ENCODE assay signal across 8 cellular contexts in the genomic region with DNA sequence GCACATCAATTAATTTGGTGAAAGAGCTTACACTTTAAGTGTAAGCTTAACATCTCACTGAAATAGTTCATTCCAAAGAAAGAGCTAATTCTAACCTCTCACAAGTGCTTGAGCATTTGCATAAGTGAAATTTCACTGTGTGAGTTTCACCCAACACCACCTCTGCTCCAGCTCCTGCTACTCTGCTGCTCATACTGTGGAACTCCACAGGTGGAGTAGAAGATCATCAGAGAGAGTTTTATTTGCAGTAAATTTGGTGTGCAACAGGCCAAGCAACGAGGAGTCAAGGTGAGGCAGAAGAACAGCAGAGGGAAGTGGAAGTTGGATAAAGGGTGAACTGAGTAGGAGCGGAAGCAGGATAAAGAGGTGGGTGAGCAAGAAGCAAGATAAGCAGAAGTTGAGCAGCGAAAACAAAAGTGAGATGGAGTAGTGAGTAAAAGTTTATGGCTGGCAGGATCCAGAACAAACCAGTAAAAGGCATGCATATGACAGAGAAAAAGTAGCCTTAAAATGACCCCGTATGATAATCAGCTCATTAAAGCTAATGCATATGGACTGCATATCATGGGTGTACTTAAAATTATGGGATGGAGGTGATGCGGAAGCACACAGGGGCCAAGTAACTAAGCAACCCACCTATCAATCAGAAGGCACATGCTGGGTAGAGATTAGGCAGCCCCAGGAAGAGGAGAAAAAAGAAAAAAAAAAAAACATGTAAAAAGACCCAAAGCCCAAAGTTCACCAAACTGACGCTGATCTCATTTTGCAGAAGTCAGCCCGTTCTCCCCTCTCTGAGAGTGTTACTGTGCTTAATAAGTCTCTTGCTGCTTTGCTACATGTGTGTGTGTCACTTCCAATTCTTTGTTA. TPM values are rescaled to one million over a fixed set of nuclear protein-coding genes. Genes with fewer than 3 reads are reported as not detected.
A peak's percentile ranks its signal among the peaks of the same experiment; 100 is the strongest.
DNase-seq lines count a peak whose midpoint lies in the region; ATAC-seq and TF ChIP-seq lines count a peak whose summit lies in the region.
"Not testable (repeated sequence)": the region's sequence is repeated elsewhere in the genome, so short reads cannot be mapped to it uniquely, and the experiment has no call there.

No MANE protein-coding gene starts in this region.

- not testable (repeated sequence) for H4K20me1 ChIP-seq in SU-DHL-6 (ENCODE audit: low read depth, low read length)

- H3K4me3 ChIP-seq in SU-DHL-6 (ENCODE audit: insufficient read depth, low read length, poor library complexity, severe bottlenecking); naive thymus-derived CD4-positive, alpha-beta T cell (ENCODE audit: low read length): not testable (repeated sequence)

- CTCF ChIA-PET in naive thymus-derived CD4-positive, alpha-beta T cell (lab: Charles Lee), result not testable (repeated sequence)

- peaks cover 32 to 46% (median 38%) of the 10 kb centered on the region in 3 donors for H3K27me3 Mint-ChIP-seq in CD14-positive monocyte (ENCODE audit: low read depth in 3 of 3)
- H3K27me3 Mint-ChIP-seq in activated naive CD8-positive, alpha-beta T cell treated with anti-CD3 and anti-CD28 coated beads for 36 hours, result peaks cover 21% of the 10 kb centered on the region
- H3K27me3 Mint-ChIP-seq in naive thymus-derived CD4-positive, alpha-beta T cell, result peaks cover 18 to 33% (median 25%) of the 10 kb centered on the region in 5 donors

- peak overlapping the region; percentile 59 for H2AFZ ChIP-seq in SU-DHL-6 (ENCODE audit: low read depth, low read length, severe bottlenecking)

- H3K9me2 ChIP-seq in SU-DHL-6 (replicated peaks; ENCODE audit: insufficient read depth, low read length), result not testable (repeated sequence)

- TF ChIP-seq CTCF in CD14-positive monocyte (IDR thresholded peaks at IDR 0.05); SU-DHL-6 (IDR thresholded peaks at IDR 0.05; ENCODE audit: insufficient read depth, low read length, poor library complexity, severe bottlenecking): not testable (repeated sequence)

- intact Hi-C loops in CD14-positive monocyte (cut with micrococcal nuclease); naive thymus-derived CD4-positive, alpha-beta T cell (cut with micrococcal nuclease): not testable (repeated sequence)

- peak overlapping the region; percentile 55 to 84 for H3K4me3 Mint-ChIP-seq in CD14-positive monocyte
- H3K4me3 Mint-ChIP-seq in activated naive CD8-positive, alpha-beta T cell treated with anti-CD3 and anti-CD28 coated beads for 36 hours, result peak overlapping the region; percentile 53
- peak overlapping the region; percentile 11 to 63 (median 48) for H3K4me3 Mint-ChIP-seq in naive thymus-derived CD4-positive, alpha-beta T cell

- POLR2A ChIA-PET in naive thymus-derived CD4-positive, alpha-beta T cell (lab: Charles Lee), result not testable (repeated sequence)

- H3K27me3 ChIP-seq in SU-DHL-6 (ENCODE audit: low read length); naive thymus-derived CD4-positive, alpha-beta T cell (ENCODE audit: control insufficient read depth in 2 of 2, insufficient read depth in 2 of 2, low read length in 2 of 2): not testable (repeated sequence)

- H3K9me3 ChIP-seq in SU-DHL-6 (ENCODE audit: insufficient read depth, low read length); naive thymus-derived CD4-positive, alpha-beta T cell (ENCODE audit: control insufficient read depth in 2 of 3, low read length in 3 of 3): not testable (repeated sequence)

- H3K36me3 Mint-ChIP-seq in CD14-positive monocyte; activated naive CD8-positive, alpha-beta T cell treated with anti-CD3 and anti-CD28 coated beads for 36 hours; naive thymus-derived CD4-positive, alpha-beta T cell: not testable (repeated sequence)

- H3K36me3 ChIP-seq in SU-DHL-6 (ENCODE audit: low read length); naive thymus-derived CD4-positive, alpha-beta T cell (ENCODE audit: control insufficient read depth in 2 of 3, insufficient read depth in 3 of 3, low read length in 3 of 3): not testable (repeated sequence)

- H3K4me1 ChIP-seq in naive thymus-derived CD4-positive, alpha-beta T cell (ENCODE audit: control insufficient read depth in 2 of 2, insufficient read depth in 2 of 2, low read length in 2 of 2), result not testable (repeated sequence)

- H3K27ac Mint-ChIP-seq in CD14-positive monocyte, result peak overlapping the region in 4 of 7 donors; percentile 24 to 61 (median 35)
- peak overlapping the region; percentile 51 for H3K27ac Mint-ChIP-seq in activated naive CD8-positive, alpha-beta T cell treated with anti-CD3 and anti-CD28 coated beads for 36 hours
- peak overlapping the region in 4 of 9 donors; percentile 48 to 75 (median 58) for H3K27ac Mint-ChIP-seq in naive thymus-derived CD4-positive, alpha-beta T cell

- peaks cover 0 to 13% (median 5%) of the 10 kb centered on the region in 7 donors for H3K9me3 Mint-ChIP-seq in CD14-positive monocyte
- H3K9me3 Mint-ChIP-seq in activated naive CD8-positive, alpha-beta T cell treated with anti-CD3 and anti-CD28 coated beads for 36 hours; naive thymus-derived CD4-positive, alpha-beta T cell: not testable (repeated sequence)

- H3K27ac ChIP-seq in SU-DHL-6 (ENCODE audit: low read depth, low read length); naive thymus-derived CD4-positive, alpha-beta T cell (ENCODE audit: low read depth, low read length): not testable (repeated sequence)

- peak overlapping the region; percentile 34 for H3K4me2 ChIP-seq in SU-DHL-6 (ENCODE audit: low read depth, low read length, poor library complexity, severe bottlenecking)

- H3F3A ChIP-seq in SU-DHL-6 (ENCODE audit: insufficient read depth), result not testable (repeated sequence)

- not testable (repeated sequence) for DNase-seq in CD14-positive monocyte (ENCODE audit: low spot score); activated naive CD8-positive, alpha-beta T cell treated with anti-CD3 and anti-CD28 coated beads for 36 hours; naive thymus-derived CD4-positive, alpha-beta T cell

- not testable (repeated sequence) for H3K79me2 ChIP-seq in SU-DHL-6 (ENCODE audit: insufficient read depth, low read length)

- ATAC-seq in GM18907 (IDR thresholded peaks at IDR 0.05; ENCODE audit: unreplicated experiment), result peak; percentile 39
- peak; percentile 31 for ATAC-seq in GM21576 (IDR thresholded peaks at IDR 0.05; ENCODE audit: unreplicated experiment)
- peak; percentile 37 for ATAC-seq in HG02973 (IDR thresholded peaks at IDR 0.05; ENCODE audit: unreplicated experiment)
- peak; percentile 27 for ATAC-seq in HG03469 (IDR thresholded peaks at IDR 0.05; ENCODE audit: unreplicated experiment)
- ATAC-seq in naive thymus-derived CD4-positive, alpha-beta T cell, result peak; percentile 3

- H3K9ac ChIP-seq in SU-DHL-6 (ENCODE audit: low read length), result peak overlapping the region; percentile 41

- peaks cover 26% of the 10 kb centered on the region for H3K4me1 Mint-ChIP-seq in CD14-positive monocyte
- peaks cover 17% of the 10 kb centered on the region for H3K4me1 Mint-ChIP-seq in activated naive CD8-positive, alpha-beta T cell treated with anti-CD3 and anti-CD28 coated beads for 36 hours
- peaks cover 10 to 29% (median 17%) of the 10 kb centered on the region in 7 donors for H3K4me1 Mint-ChIP-seq in naive thymus-derived CD4-positive, alpha-beta T cell

RNA-seq across cellular contexts. Expression of a gene that starts 3.6 kb away (rescaled TPM):
- under 1 TPM; 0.46 to 0.54 TPM for polyA plus RNA-seq in CD14-positive monocyte
- total RNA-seq in activated naive CD8-positive, alpha-beta T cell treated with anti-CD3 and anti-CD28 coated beads for 36 hours, result 1 to 10 TPM; 5.0 to 5.5 TPM
- 10 to 100 TPM; 15.2 to 37.8 (median 29.3) TPM for total RNA-seq in naive thymus-derived CD4-positive, alpha-beta T cell
- polyA plus RNA-seq in naive thymus-derived CD4-positive, alpha-beta T cell, result 1 to 10 TPM; 2.6 to 6.5 TPM
